ENCODE assay signal across 8 cellular contexts in the genomic region with DNA sequence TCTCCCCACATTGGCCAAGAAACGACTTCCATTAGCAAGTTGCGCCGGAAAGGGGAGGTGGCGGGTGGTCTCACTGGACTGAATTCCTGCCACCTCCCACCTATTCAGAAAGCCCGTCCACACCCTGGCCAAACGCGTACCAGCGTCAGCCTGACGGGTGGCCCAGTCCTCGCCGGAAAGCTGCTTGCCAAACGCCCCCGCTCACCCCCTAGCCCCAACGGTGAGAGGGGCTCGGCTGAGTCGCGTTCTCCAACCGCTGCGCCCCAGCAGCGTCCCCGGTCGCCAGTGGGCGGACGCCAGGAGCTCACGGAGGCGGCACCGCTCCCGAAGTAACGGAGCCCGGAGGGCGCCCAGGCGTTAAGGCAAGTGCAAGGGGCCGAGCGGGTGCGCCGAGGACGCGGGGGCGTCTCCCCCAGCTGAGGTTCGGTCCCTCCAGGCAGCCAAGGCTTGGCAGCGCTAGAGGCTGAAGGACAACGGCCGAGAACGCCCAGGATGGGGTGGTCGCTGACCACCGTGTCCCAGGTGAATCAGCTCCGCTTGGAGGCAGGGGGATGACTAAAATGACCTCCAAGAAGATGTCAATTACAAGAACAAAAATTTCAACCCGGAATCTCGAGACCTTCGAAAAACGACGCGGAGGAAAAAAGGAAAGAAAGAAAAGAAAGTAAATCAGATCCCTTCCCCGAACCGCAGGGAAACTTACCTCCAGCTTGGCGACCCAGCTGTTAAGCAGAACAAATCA.
DNase-seq lines count a peak whose midpoint lies in the region; ATAC-seq and TF ChIP-seq lines count a peak whose summit lies in the region.

No MANE protein-coding gene starts in this region.

- 1 to 4% methylated on average over 17 to 35 of the region's 56 CpGs for WGBS in upper lobe of left lung, 2 donors

- TF ChIP-seq EP300 in upper lobe of left lung (IDR thresholded peaks at IDR 0.05) = no peak

- in situ Hi-C loops in G401 (cut with HindIII; ENCODE audit: low sequenced_read_pairs) = no loop called here

- peak overlapping the region in 1 of 4 donors; percentile 74 for H3K27ac ChIP-seq in upper lobe of left lung

- H3K4me3 ChIP-seq in upper lobe of left lung = peak overlapping the region in 3 of 4 donors; percentile 51 to 65 (median 54)

- no peak for TF ChIP-seq CTCF in chondrocyte (IDR thresholded peaks at IDR 0.05)
- TF ChIP-seq CTCF in upper lobe of left lung (IDR thresholded peaks at IDR 0.05) = no peak

- H3K9me3 ChIP-seq in upper lobe of left lung = no peaks in the 10 kb centered on the region

- DNase-seq in G401 (ENCODE audit: low spot score) (peak; percentile 31), NCI-H69 (lab: John Stamatoyannopoulos, UW) (peak; percentile 78), chondrocyte (ENCODE audit: low spot score) (no peak), memory B cell (ENCODE audit: low spot score in 2 of 2) (no peak), upper lobe of left lung (peak in 1 of 2 donors; percentile 85), NK-92 (lab: John Stamatoyannopoulos, UW; ENCODE audit: unreplicated experiment) (no peak), SIG-M5 treated with dmso at 0.1 percent for 504 hours (lab: John Stamatoyannopoulos, UW; ENCODE audit: unreplicated experiment) (no peak)

- no peak for TF ChIP-seq POLR2A in upper lobe of left lung (IDR thresholded peaks at IDR 0.05)

- H3K27me3 Mint-ChIP-seq in chondrocyte (ENCODE audit: low read depth) (no peaks in the 10 kb centered on the region), memory B cell (peaks cover 21% of the 10 kb centered on the region)

- H3K27ac Mint-ChIP-seq in chondrocyte (ENCODE audit: unreplicated experiment) (peak overlapping the region; percentile 91), memory B cell (no peak overlapping the region)

- peaks cover 0 to 15% (median 4%) of the 10 kb centered on the region in 4 donors for H3K27me3 ChIP-seq in upper lobe of left lung

- H3K36me3 Mint-ChIP-seq in chondrocyte (ENCODE audit: low read depth) (no peaks in the 10 kb centered on the region), memory B cell (no peaks in the 10 kb centered on the region)

- ATAC-seq in memory B cell (ENCODE audit: low read depth) = no peak
- peak in 1 of 2 donors; percentile 34 for ATAC-seq in upper lobe of left lung (ENCODE audit: low FRiP score in 2 of 2)
- no peak for ATAC-seq in HG03108 (IDR thresholded peaks at IDR 0.05; ENCODE audit: unreplicated experiment)

- H3K36me3 ChIP-seq in upper lobe of left lung = no peaks in the 10 kb centered on the region

- peaks cover 47% of the 10 kb centered on the region for H3K4me1 Mint-ChIP-seq in chondrocyte (ENCODE audit: low read depth)
- peaks cover 8% of the 10 kb centered on the region for H3K4me1 Mint-ChIP-seq in memory B cell

- H3K4me1 ChIP-seq in upper lobe of left lung = peaks cover 9 to 34% (median 22%) of the 10 kb centered on the region in 4 donors

- no peaks in the 10 kb centered on the region for H3K9me3 Mint-ChIP-seq in chondrocyte (ENCODE audit: low read depth)
- H3K9me3 Mint-ChIP-seq in memory B cell = peaks cover 2% of the 10 kb centered on the region

- H3K4me3 Mint-ChIP-seq in chondrocyte (ENCODE audit: unreplicated experiment) (peak overlapping the region; percentile 92), memory B cell (peak overlapping the region; percentile 64)

Comparison
In these comparisons a context has a peak if more than half of its experiments do, and no peak if none do; other contexts are left out.
1. DNase-seq: peak in G401 (single experiment) and NCI-H69 (single experiment); none in chondrocyte (single experiment), memory B cell (0 of 2), NK-92 (single experiment) and SIG-M5 treated with dmso at 0.1 percent for 504 hours (single experiment).